In the genomic region with DNA sequence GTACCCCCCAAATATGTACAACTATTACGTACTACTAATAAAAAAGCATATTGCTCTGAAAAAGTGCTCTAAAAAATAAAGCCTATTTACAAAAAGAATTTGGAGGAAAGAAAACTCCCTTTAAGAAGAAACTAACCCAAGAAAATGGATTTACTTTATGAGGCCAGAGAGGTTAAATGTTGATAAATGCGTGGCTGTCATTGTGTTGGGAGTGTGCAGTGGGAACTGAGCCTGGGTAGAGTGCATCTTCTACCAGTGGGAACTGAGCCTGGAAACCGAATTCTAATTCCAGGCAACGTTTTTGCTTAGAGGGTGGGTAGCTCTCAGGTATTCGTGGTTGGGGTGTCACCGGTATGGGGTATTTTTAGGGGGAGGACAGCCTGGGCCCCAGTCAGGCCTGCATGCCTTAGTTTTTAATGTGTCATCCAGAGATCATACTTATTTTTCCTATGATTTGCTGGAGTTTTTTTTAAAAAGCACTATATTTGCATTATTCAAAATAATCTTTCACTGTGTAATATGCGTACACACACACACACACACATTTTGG, we compare ENCODE assay signal across 9 cellular contexts. TPM values are rescaled to one million over a fixed set of nuclear protein-coding genes. Genes with fewer than 3 reads are reported as not detected.
A peak's percentile ranks its signal among the peaks of the same experiment; 100 is the strongest.
DNase-seq lines count a peak whose midpoint lies in the region; ATAC-seq and TF ChIP-seq lines count a peak whose summit lies in the region.
"Had no signal": no experiment of that assay in that cellular context is flagged by ENCODE, and none has a peak within 500 bp of the region (broad histone marks: within the 10 kb centered on the region; RNA-seq: fewer than 3 reads in every experiment).

No MANE protein-coding gene starts in this region.

- H3K36me3 ChIP-seq in NT2/D1 (ENCODE audit: insufficient read depth, insufficient read length, low read length) = no peaks in the 10 kb centered on the region
- H3K36me3 ChIP-seq in endodermal cell (ENCODE audit: control insufficient read depth, insufficient read depth, low read length) = no peaks in the 10 kb centered on the region

- peaks cover 62% of the 10 kb centered on the region for H3K4me1 Mint-ChIP-seq in activated T-cell treated with anti-CD3 and anti-CD28 coated beads, Interleukin-2, amount 50 U/mL, for 24 hours (ENCODE audit: low read depth)
- peaks cover 7% of the 10 kb centered on the region for H3K4me1 Mint-ChIP-seq in endodermal cell

- TF ChIP-seq CTCF in endodermal cell (conservative IDR thresholded peaks at IDR 0.05) = no peak

- ATAC-seq in sciatic nerve = no peak
- no peak for ATAC-seq in HG03565 (IDR thresholded peaks at IDR 0.05; ENCODE audit: unreplicated experiment)
- ATAC-seq in GM18907 (IDR thresholded peaks at IDR 0.05; ENCODE audit: unreplicated experiment) = no peak

- peaks cover 4% of the 10 kb centered on the region for H3K4me1 ChIP-seq in NT2/D1 (ENCODE audit: insufficient read depth, insufficient read length)
- H3K4me1 ChIP-seq in endodermal cell (ENCODE audit: control insufficient read depth, insufficient read depth, low read length) = no peaks in the 10 kb centered on the region

- peak overlapping the region; percentile 93 for H3K27ac Mint-ChIP-seq in activated T-cell treated with anti-CD3 and anti-CD28 coated beads, Interleukin-2, amount 50 U/mL, for 24 hours
- no peak overlapping the region for H3K27ac Mint-ChIP-seq in endodermal cell

- H3K27me3 ChIP-seq in NT2/D1 (ENCODE audit: insufficient read depth, insufficient read length) (peaks cover 25% of the 10 kb centered on the region), endodermal cell (ENCODE audit: control insufficient read depth, insufficient read depth, low read length, poor library complexity, severe bottlenecking) (peaks cover 59% of the 10 kb centered on the region)

- peaks cover 12% of the 10 kb centered on the region for H3K36me3 Mint-ChIP-seq in activated T-cell treated with anti-CD3 and anti-CD28 coated beads, Interleukin-2, amount 50 U/mL, for 24 hours (ENCODE audit: low read depth)
- H3K36me3 Mint-ChIP-seq in endodermal cell (ENCODE audit: low read depth) = no peaks in the 10 kb centered on the region

- H3K9me3 ChIP-seq in NT2/D1 (ENCODE audit: insufficient read depth, low read length) (no peaks in the 10 kb centered on the region), endodermal cell (ENCODE audit: control insufficient read depth, low read length) (no peaks in the 10 kb centered on the region)

- no peak for DNase-seq in activated T-cell treated with anti-CD3 and anti-CD28 coated beads, Interleukin-2, amount 50 U/mL, for 24 hours
- no peak for DNase-seq in activated T-cell treated with anti-CD3 and anti-CD28 coated beads, Interleukin-2, amount 50 U/mL, for 48 hours
- DNase-seq in NT2/D1 (ENCODE audit: low read depth, low spot score) = no peak
- DNase-seq in endodermal cell = no peak
- DNase-seq in sciatic nerve (ENCODE audit: low spot score) = peak; percentile 42
- no peak for DNase-seq in GM03348 (ENCODE audit: low spot score)
- DNase-seq: T1000 had no signal

- H3K27ac ChIP-seq in endodermal cell (ENCODE audit: low read depth, low read length) = no peak overlapping the region

- H3K9me3 Mint-ChIP-seq in activated T-cell treated with anti-CD3 and anti-CD28 coated beads, Interleukin-2, amount 50 U/mL, for 24 hours = no peaks in the 10 kb centered on the region
- H3K9me3 Mint-ChIP-seq in endodermal cell = no peaks in the 10 kb centered on the region

- H3K4me3 ChIP-seq in NT2/D1 (ENCODE audit: insufficient read length, low read depth) (peak overlapping the region; percentile 43), endodermal cell (ENCODE audit: low read length) (peak overlapping the region; percentile 78)

- 70 to 74% methylated on average over 2 to 6 of the region's 7 CpGs for WGBS in endodermal cell (ENCODE audit: insufficient coverage in 1 of 2, insufficient read length in 1 of 2), 2 experiments

- H3K4me3 Mint-ChIP-seq in activated T-cell treated with anti-CD3 and anti-CD28 coated beads, Interleukin-2, amount 50 U/mL, for 24 hours = peak overlapping the region; percentile 88
- H3K4me3 Mint-ChIP-seq in endodermal cell = peak overlapping the region; percentile 50

- intact Hi-C loops in sciatic nerve (cut with DNase I) = no loop called here

- H3K9ac ChIP-seq in NT2/D1 (ENCODE audit: insufficient read length, low read depth) (peak overlapping the region; percentile 69), endodermal cell (ENCODE audit: extremely low read depth, low read length, poor library complexity, severe bottlenecking) (no peak overlapping the region)

- H3K27me3 Mint-ChIP-seq in activated T-cell treated with anti-CD3 and anti-CD28 coated beads, Interleukin-2, amount 50 U/mL, for 24 hours = no peaks in the 10 kb centered on the region
- H3K27me3 Mint-ChIP-seq in endodermal cell (ENCODE audit: insufficient read depth) = peaks cover 95% of the 10 kb centered on the region

RNA-seq across cellular contexts. Expression of a gene that starts 24.1 kb away (rescaled TPM):
- total RNA-seq in endodermal cell = 100 to 1,000 TPM; 103 to 112 TPM
- 55.2 TPM for polyA plus RNA-seq in endodermal cell (2013, experiment 1 of 2)
- 42.1 TPM for polyA plus RNA-seq in endodermal cell (2013, experiment 2 of 2)
- total RNA-seq in sciatic nerve = 96.3 TPM

RNA-seq across cellular contexts. Expression of a gene that starts 46.4 kb away (rescaled TPM):
- 10 to 100 TPM in 1 of 2 donors, 1 to 10 TPM in 1; 8.4 to 19.6 TPM for total RNA-seq in endodermal cell
- polyA plus RNA-seq in endodermal cell (2013, experiment 1 of 2) = 4.8 TPM
- polyA plus RNA-seq in endodermal cell (2013, experiment 2 of 2) = 3.4 TPM
- 1.2 TPM for total RNA-seq in sciatic nerve

RNA-seq across cellular contexts. Expression of a gene that starts 56.4 kb away (rescaled TPM):
- total RNA-seq in endodermal cell (10 to 100 TPM; 33.8 to 38.9 TPM), sciatic nerve (18.1 TPM)
- 18.2 TPM for polyA plus RNA-seq in endodermal cell (2013, experiment 1 of 2)
- polyA plus RNA-seq in endodermal cell (2013, experiment 2 of 2) = 19.0 TPM
